ENCODE assay signal across 8 cellular contexts in the genomic region with DNA sequence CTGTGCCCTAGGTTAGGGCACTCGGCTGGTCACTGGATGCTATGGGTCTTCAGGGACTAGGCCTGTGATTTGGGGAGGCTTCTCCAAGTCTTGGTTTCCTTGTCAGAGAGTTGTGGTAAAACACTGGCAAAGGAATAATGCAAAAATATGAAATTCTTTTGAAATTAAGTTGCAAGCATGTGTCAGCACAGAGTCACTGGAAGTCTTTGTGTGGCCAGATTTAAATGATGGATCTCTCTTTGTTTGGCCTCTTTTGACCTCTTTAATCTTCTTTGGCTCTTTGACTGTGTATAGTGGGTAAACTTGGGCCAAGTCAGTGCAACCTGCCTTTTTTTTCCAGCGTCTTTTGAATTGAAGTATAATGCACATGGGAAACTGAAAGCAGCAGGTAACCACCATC. TPM values are rescaled to one million over a fixed set of nuclear protein-coding genes. Genes with fewer than 3 reads are reported as not detected.
DNase-seq lines count a peak whose midpoint lies in the region; ATAC-seq, FAIRE-seq and TF ChIP-seq lines count a peak whose summit lies in the region.

No MANE protein-coding gene starts in this region.

- H3K27me3 ChIP-seq in Loucy (ENCODE audit: insufficient read depth, low read length, poor library complexity, severe bottlenecking): no peaks in the 10 kb centered on the region
- H3K27me3 ChIP-seq in endothelial cell of umbilical vein (ENCODE audit: control insufficient read depth in 2 of 2, insufficient read depth in 2 of 2, low read length in 2 of 2): no peaks in the 10 kb centered on the region
- no peaks in the 10 kb centered on the region for H3K27me3 ChIP-seq in skeletal muscle tissue (ENCODE audit: control insufficient read depth in 3 of 3, insufficient read depth in 3 of 3, low read length in 3 of 3)

- H3K4me2 ChIP-seq in Loucy (ENCODE audit: low read depth, low read length, poor library complexity, severe bottlenecking): peak overlapping the region; percentile 65
- H3K4me2 ChIP-seq in endothelial cell of umbilical vein (ENCODE audit: insufficient read depth, low read length): peak overlapping the region; percentile 47

- peak overlapping the region; percentile 22 for H3K4me3 Mint-ChIP-seq in T-helper 1 cell treated with Interleukin-12 subunit alpha and Interleukin-12 subunit beta and Interleukin-4 antibody, amounts not matched to agents 30 μg/mL and 1 μg/mL, for 36 hours

- H3K27ac ChIP-seq in endothelial cell of umbilical vein (ENCODE audit: insufficient read depth, low read depth, low read length): peak overlapping the region; percentile 63
- peak overlapping the region; percentile 86 for H3K27ac ChIP-seq in skeletal muscle tissue (ENCODE audit: low read depth, low read length)

- peaks cover 11% of the 10 kb centered on the region; the same call in 1 of the 2 replicates for H3K36me3 ChIP-seq in Loucy (ENCODE audit: insufficient read depth, low read length)
- no peaks in the 10 kb centered on the region for H3K36me3 ChIP-seq in endothelial cell of umbilical vein (ENCODE audit: control insufficient read depth in 2 of 2, extremely low read depth in 1 of 2, insufficient read depth in 2 of 2, low read length in 2 of 2)
- H3K36me3 ChIP-seq in skeletal muscle tissue (ENCODE audit: control insufficient read depth in 3 of 3, insufficient read depth in 3 of 3, low read length in 3 of 3): no peaks in the 10 kb centered on the region
- H3K36me3 ChIP-seq in mucosa of descending colon (ENCODE audit: low read depth): no peaks in the 10 kb centered on the region

- peaks cover 59% of the 10 kb centered on the region for H4K20me1 ChIP-seq in Loucy (ENCODE audit: insufficient read depth, low read length, poor library complexity, severe bottlenecking)
- H4K20me1 ChIP-seq in endothelial cell of umbilical vein (replicated peaks; ENCODE audit: control insufficient read depth, extremely low read depth, insufficient read depth, low read length): no peaks in the 10 kb centered on the region

- H3K9me3 ChIP-seq in Loucy (ENCODE audit: insufficient read depth, low read depth, low read length) (no peaks in the 10 kb centered on the region), endothelial cell of umbilical vein (replicated peaks; ENCODE audit: control insufficient read depth, insufficient read depth, low read length) (no peaks in the 10 kb centered on the region), skeletal muscle tissue (ENCODE audit: control insufficient read depth in 3 of 3, low read length in 3 of 3) (no peaks in the 10 kb centered on the region), mucosa of descending colon (no peaks in the 10 kb centered on the region)

- dilution Hi-C loops in endothelial cell of umbilical vein (cut with MboI; ENCODE audit: extremely low pct_ligation_motif_present, low sequenced_read_pairs): no loop called here

- peaks cover 85% of the 10 kb centered on the region for H3K4me1 Mint-ChIP-seq in T-helper 1 cell treated with Interleukin-12 subunit alpha and Interleukin-12 subunit beta and Interleukin-4 antibody, amounts not matched to agents 30 μg/mL and 1 μg/mL, for 36 hours (ENCODE audit: low read depth)

- no peaks in the 10 kb centered on the region for H3K9me2 ChIP-seq in Loucy (replicated peaks; ENCODE audit: low read depth, low read length)

- intact Hi-C loops in endothelial cell of umbilical vein (cut with micrococcal nuclease): loop anchor here (2.0 kb wide), 1 partner anchor 131 kb away; no protein-coding TSS in a partner anchor
- intact Hi-C loops in mucosa of descending colon (cut with DNase I, micrococcal nuclease): no loop called here

- TF ChIP-seq CTCF in Loucy (conservative IDR thresholded peaks at IDR 0.05; ENCODE audit: low read length): no peak
- TF ChIP-seq CTCF in endothelial cell of umbilical vein (IDR thresholded peaks at IDR 0.05; ENCODE audit: extremely low read depth in 1 of 2, insufficient read depth in 1 of 2, low read depth in 1 of 2, low read length in 2 of 2): no peak
- no peak for TF ChIP-seq CTCF in mucosa of descending colon (IDR thresholded peaks at IDR 0.05)

- H3K4me1 ChIP-seq in Loucy (ENCODE audit: insufficient read depth, low read length, poor library complexity, severe bottlenecking) (peaks cover 87% of the 10 kb centered on the region), endothelial cell of umbilical vein (ENCODE audit: control insufficient read depth, extremely low read depth, insufficient read depth, low read length) (peaks cover 47% of the 10 kb centered on the region), skeletal muscle tissue (ENCODE audit: control insufficient read depth in 3 of 3, insufficient read depth in 3 of 3, low read length in 3 of 3) (peaks cover 73 to 92% (median 86%) of the 10 kb centered on the region in 3 donors), mucosa of descending colon (ENCODE audit: low read depth) (peaks cover 79% of the 10 kb centered on the region)

- H3K9me1 ChIP-seq in endothelial cell of umbilical vein (replicated peaks; ENCODE audit: control insufficient read depth, extremely low read depth, insufficient read depth, low read length): no peaks in the 10 kb centered on the region

- CTCF ChIA-PET in endothelial cell of umbilical vein (lab: Charles Lee): interaction anchor here (0.9 to 1.1 kb wide), 5 partner anchors 9 to 31 kb away, joined by 3 to 5 read pairs (median 4); no protein-coding TSS in a partner anchor

- FAIRE-seq in endothelial cell of umbilical vein (lab: Jason Lieb, UNC): no peak

- H3K9me3 Mint-ChIP-seq in T-helper 1 cell treated with Interleukin-12 subunit alpha and Interleukin-12 subunit beta and Interleukin-4 antibody, amounts not matched to agents 30 μg/mL and 1 μg/mL, for 36 hours: no peaks in the 10 kb centered on the region

- H3F3A ChIP-seq in Loucy (ENCODE audit: low read depth): no peaks in the 10 kb centered on the region

- in situ Hi-C loops in G401 (cut with HindIII; ENCODE audit: low sequenced_read_pairs): no loop called here

- DNase-seq in T-helper 1 cell (no peak), endothelial cell of umbilical vein (ENCODE audit: low read depth, low spot score) (no peak), mucosa of descending colon (no peak), G401 (ENCODE audit: low spot score) (no peak)

- H3K36me3 Mint-ChIP-seq in T-helper 1 cell treated with Interleukin-12 subunit alpha and Interleukin-12 subunit beta and Interleukin-4 antibody, amounts not matched to agents 30 μg/mL and 1 μg/mL, for 36 hours (ENCODE audit: low read depth): peaks cover 3% of the 10 kb centered on the region

- peak overlapping the region; percentile 73 for H3K27ac Mint-ChIP-seq in T-helper 1 cell treated with Interleukin-12 subunit alpha and Interleukin-12 subunit beta and Interleukin-4 antibody, amounts not matched to agents 30 μg/mL and 1 μg/mL, for 36 hours

- H2AFZ ChIP-seq in Loucy (ENCODE audit: low read length): no peak overlapping the region
- no peak overlapping the region for H2AFZ ChIP-seq in endothelial cell of umbilical vein (ENCODE audit: low read depth, low read length)

- TSS peak; percentile 20 for BruUV-seq in endothelial cell of umbilical vein (replicated peaks; lab: Mats Ljungman, UMichigan)

- H3K27me3 Mint-ChIP-seq in T-helper 1 cell treated with Interleukin-12 subunit alpha and Interleukin-12 subunit beta and Interleukin-4 antibody, amounts not matched to agents 30 μg/mL and 1 μg/mL, for 36 hours (ENCODE audit: low read depth): no peaks in the 10 kb centered on the region

- no peak for ATAC-seq in mucosa of descending colon
- no peak for ATAC-seq in HG03565 (IDR thresholded peaks at IDR 0.05; ENCODE audit: unreplicated experiment)

- POLR2A ChIA-PET in endothelial cell of umbilical vein (lab: Charles Lee): no interaction called here

- H3K4me3 ChIP-seq in Loucy (ENCODE audit: low read length, poor library complexity, severe bottlenecking) (peak overlapping the region; percentile 27), endothelial cell of umbilical vein (replicated peaks in 1 of 3; ENCODE audit: insufficient read depth in 1 of 3, low read depth in 1 of 3, low read length in 3 of 3) (no peak overlapping the region), skeletal muscle tissue (ENCODE audit: low read length in 3 of 3) (peak overlapping the region; percentile 11 to 49 (median 35)), mucosa of descending colon (no peak overlapping the region)

- H3K9ac ChIP-seq in Loucy (ENCODE audit: low read depth, low read length, poor library complexity, severe bottlenecking): peak overlapping the region; percentile 36
- H3K9ac ChIP-seq in endothelial cell of umbilical vein (replicated peaks; ENCODE audit: extremely low read depth, insufficient read depth, low read length): no peak overlapping the region
- peak overlapping the region; percentile 35 to 70 (median 57) for H3K9ac ChIP-seq in skeletal muscle tissue (ENCODE audit: low read depth in 1 of 3, low read length in 3 of 3)

- H3K79me2 ChIP-seq in Loucy (ENCODE audit: insufficient read depth, low read length): peaks cover 100% of the 10 kb centered on the region
- peaks cover 13% of the 10 kb centered on the region for H3K79me2 ChIP-seq in endothelial cell of umbilical vein (ENCODE audit: control insufficient read depth, insufficient read depth, low read length)

- TF ChIP-seq POLR2A in endothelial cell of umbilical vein (IDR thresholded peaks at IDR 0.05; ENCODE audit: low read depth, low read length): no peak

TF ChIP-seq in endothelial cell of umbilical vein, 7 proteins besides CTCF, POLR2A, EP300 and RAD21:
- TF ChIP-seq POLR2AphosphoS5 (IDR thresholded peaks at IDR 0.05; ENCODE audit: insufficient read depth, low read depth, low read length) (no peak), GATA2 (IDR thresholded peaks at IDR 0.05; ENCODE audit: insufficient read depth, insufficient read length, low read depth, low read length) (no peak), FOS (IDR thresholded peaks at IDR 0.05; ENCODE audit: borderline replicate concordance, insufficient read depth, low read length) (no peak), EZH2 (IDR thresholded peaks at IDR 0.05; ENCODE audit: borderline replicate concordance, low read depth, low read length, severe bottlenecking) (no peak)

RNA-seq across cellular contexts. Expression of a gene that starts 12.1 kb away (rescaled TPM):
- total RNA-seq in endothelial cell of umbilical vein (11.0 and 13.0 TPM in 2 replicates), skeletal muscle tissue (5.7 TPM), mucosa of descending colon (100 to 1,000 TPM; 181 to 317 (median 281) TPM)
- 2.4 and 3.4 TPM in 2 replicates for polyA plus RNA-seq in endothelial cell of umbilical vein
- 4.3 and 5.7 TPM in 2 replicates for polyA plus RNA-seq in endothelial cell of umbilical vein (2011; cell fraction: cytosol; rRNA removed)
- polyA plus RNA-seq in endothelial cell of umbilical vein (2011; cell fraction: nucleus; rRNA removed): 6.9 and 9.8 TPM in 2 replicates
- 7.2 and 9.5 TPM in 2 replicates for polyA plus RNA-seq in endothelial cell of umbilical vein (2012)
- 12.5 and 13.1 TPM in 2 replicates for polyA minus RNA-seq in endothelial cell of umbilical vein
- polyA minus RNA-seq in endothelial cell of umbilical vein (2011; cell fraction: cytosol; rRNA and poly(A)+ RNA removed): 37.8 TPM
- polyA minus RNA-seq in endothelial cell of umbilical vein (2011; cell fraction: nucleus; rRNA and poly(A)+ RNA removed): 5.6 TPM in 2 replicates
- 11.3 and 17.1 TPM in 2 replicates for total RNA-seq in G401 (2014; rRNA removed; shearing (Covaris generic))

Comparison
In these comparisons a context has a peak if more than half of its experiments do, and no peak if none do; other contexts are left out.
1. H3K4me3 ChIP-seq: peak in Loucy (single experiment) and skeletal muscle tissue (3 of 3); none in endothelial cell of umbilical vein (0 of 3) and mucosa of descending colon (single experiment).
2. RNA of a gene that starts 12.1 kb away (total RNA-seq): 181 to 317 TPM in mucosa of descending colon; 11.3 to 17.1 TPM in G401, 11.0 to 13.0 TPM in endothelial cell of umbilical vein and 5.7 TPM in skeletal muscle tissue (single experiment); every median in the first group is over 10 times any median in the second.